ENCODE assay signal across 12 cellular contexts in genomic region chr11:96257036-96257435, GRCh38.
DNase-seq lines count a peak whose midpoint lies in the region; ATAC-seq, FAIRE-seq and TF ChIP-seq lines count a peak whose summit lies in the region.
"Had no signal": no experiment of that assay in that cellular context is flagged by ENCODE, and none has a peak within 500 bp of the region (broad histone marks: within the 10 kb centered on the region; RNA-seq: fewer than 3 reads in every experiment).

No MANE protein-coding gene starts in this region.

- intact Hi-C loops in CD8-positive, alpha-beta T cell (cut with DNase I, micrococcal nuclease), result loop anchor here (5.0 to 10.0 kb wide), 2 partner anchors 242 to 245 kb away; no protein-coding TSS in a partner anchor
- intact Hi-C loops in testis (cut with DNase I; ENCODE audit: low total_unique reads), result no loop called here

- peak overlapping the region; percentile 97 for H3K27ac Mint-ChIP-seq in CD8-positive, alpha-beta T cell
- peak overlapping the region; percentile 97 to 98 (median 98) for H3K27ac Mint-ChIP-seq in IgD-negative memory B cell
- peak overlapping the region; percentile 70 for H3K27ac Mint-ChIP-seq in astrocyte (ENCODE audit: unreplicated experiment)
- peak overlapping the region; percentile 73 for H3K27ac Mint-ChIP-seq in neural crest cell (ENCODE audit: unreplicated experiment)

- peaks cover 93% of the 10 kb centered on the region for H3K4me1 Mint-ChIP-seq in CD8-positive, alpha-beta T cell (ENCODE audit: low read depth)
- peaks cover 60 to 77% (median 66%) of the 10 kb centered on the region in 3 donors for H3K4me1 Mint-ChIP-seq in IgD-negative memory B cell
- peaks cover 69% of the 10 kb centered on the region for H3K4me1 Mint-ChIP-seq in astrocyte (ENCODE audit: low read depth, unreplicated experiment)
- peaks cover 73% of the 10 kb centered on the region for H3K4me1 Mint-ChIP-seq in neural crest cell

- no peaks in the 10 kb centered on the region for H4K20me1 ChIP-seq in astrocyte (ENCODE audit: insufficient read depth, low read length)

- TF ChIP-seq POLR2A in testis (IDR thresholded peaks at IDR 0.05), result no peak

- no peaks in the 10 kb centered on the region for H3K27me3 ChIP-seq in CD8-positive, alpha-beta T cell (ENCODE audit: insufficient read depth, low read length)
- H3K27me3 ChIP-seq in astrocyte (ENCODE audit: insufficient read depth, low read length), result no peaks in the 10 kb centered on the region
- no peaks in the 10 kb centered on the region for H3K27me3 ChIP-seq in testis

- peaks cover 90% of the 10 kb centered on the region for H3K4me1 ChIP-seq in CD8-positive, alpha-beta T cell (ENCODE audit: insufficient read depth, low read length)
- peaks cover 38% of the 10 kb centered on the region for H3K4me1 ChIP-seq in astrocyte (ENCODE audit: insufficient read depth, low read length)
- peaks cover 33% of the 10 kb centered on the region for H3K4me1 ChIP-seq in testis

- POLR2A ChIA-PET in CD8-positive, alpha-beta T cell (lab: Charles Lee), result interaction anchor here (1.3 to 1.6 kb wide), 3 partner anchors 12 to 83 kb away, joined by 3 to 4 read pairs (median 4); no protein-coding TSS in a partner anchor

- ATAC-seq in CD8-positive, alpha-beta T cell, result no peak
- ATAC-seq in GM18519 (IDR thresholded peaks at IDR 0.05; ENCODE audit: low FRiP score, unreplicated experiment) (no peak), HG02938 (IDR thresholded peaks at IDR 0.05; ENCODE audit: unreplicated experiment) (no peak)
- ATAC-seq: esophagus mucosa had no signal

- peak overlapping the region; percentile 87 for H3K27ac ChIP-seq in CD8-positive, alpha-beta T cell (ENCODE audit: low read depth, low read length)
- H3K27ac ChIP-seq in astrocyte (ENCODE audit: low read depth, low read length), result no peak overlapping the region
- H3K27ac ChIP-seq in testis, result no peak overlapping the region

- TF ChIP-seq CTCF in CD8-positive, alpha-beta T cell (IDR thresholded peaks at IDR 0.05), result no peak
- no peak for TF ChIP-seq CTCF in astrocyte (IDR thresholded peaks at IDR 0.05; ENCODE audit: insufficient read depth, low read depth, low read length)
- TF ChIP-seq CTCF in neural crest cell (conservative IDR thresholded peaks at IDR 0.05), result no peak
- no peak for TF ChIP-seq CTCF in testis (IDR thresholded peaks at IDR 0.05)

- peaks cover 88% of the 10 kb centered on the region for H3K79me2 ChIP-seq in astrocyte (ENCODE audit: insufficient read depth, low read length)

- CTCF ChIA-PET in CD8-positive, alpha-beta T cell (lab: Charles Lee), result interaction anchor here (1.1 to 5.1 kb wide), 4 partner anchors 19 to 85 kb away, joined by 3 to 36 read pairs (median 4); partner anchors contain the start of gene MAML2

- H3K4me3 ChIP-seq in CD8-positive, alpha-beta T cell (ENCODE audit: low read depth, low read length), result no peak overlapping the region
- no peak overlapping the region for H3K4me3 ChIP-seq in astrocyte (ENCODE audit: insufficient read depth, low read depth, low read length)
- H3K4me3 ChIP-seq in testis, result no peak overlapping the region

- peaks cover 4% of the 10 kb centered on the region for H3K36me3 Mint-ChIP-seq in CD8-positive, alpha-beta T cell
- H3K36me3 Mint-ChIP-seq in IgD-negative memory B cell (peaks cover under 1% of the 10 kb centered on the region), astrocyte (ENCODE audit: low read depth, unreplicated experiment) (peaks cover 6% of the 10 kb centered on the region), neural crest cell (ENCODE audit: low read depth) (peaks cover 4% of the 10 kb centered on the region)

- H2AFZ ChIP-seq in astrocyte (ENCODE audit: low read depth, low read length), result no peak overlapping the region

- H3K4me3 Mint-ChIP-seq in CD8-positive, alpha-beta T cell, result peak overlapping the region; percentile 75
- H3K4me3 Mint-ChIP-seq in IgD-negative memory B cell (peak overlapping the region in 3 of 4 donors; percentile 81 to 94 (median 85)), astrocyte (ENCODE audit: unreplicated experiment) (no peak overlapping the region), neural crest cell (peak overlapping the region; percentile 2)
- H3K4me3 Mint-ChIP-seq: nephron progenitor cell had no signal

- H3K4me2 ChIP-seq in astrocyte (ENCODE audit: low read length), result peak overlapping the region; percentile 1

- H3K27me3 Mint-ChIP-seq in CD8-positive, alpha-beta T cell (ENCODE audit: low read depth), result no peaks in the 10 kb centered on the region
- H3K27me3 Mint-ChIP-seq in IgD-negative memory B cell (peaks cover 2% of the 10 kb centered on the region), astrocyte (ENCODE audit: low read depth, unreplicated experiment) (no peaks in the 10 kb centered on the region), neural crest cell (ENCODE audit: low read depth) (no peaks in the 10 kb centered on the region)

- FAIRE-seq in astrocyte (lab: Jason Lieb, UNC), result no peak

- no peaks in the 10 kb centered on the region for H3K9me3 ChIP-seq in CD8-positive, alpha-beta T cell (ENCODE audit: low read length)
- H3K9me3 ChIP-seq in astrocyte (ENCODE audit: insufficient read depth, low read depth, low read length) (no peaks in the 10 kb centered on the region), testis (no peaks in the 10 kb centered on the region)

- no peak for DNase-seq in CD8-positive, alpha-beta T cell
- DNase-seq in astrocyte (ENCODE audit: low read depth) (no peak), neural crest cell (ENCODE audit: low read depth, low spot score) (no peak), NCI-H748 treated with DMSO at 0.1 percent for 48 hours (lab: John Stamatoyannopoulos, UW) (no peak), testis (no peak)
- DNase-seq: activated CD8-positive, alpha-beta memory T cell treated with anti-CD3 and anti-CD28 coated beads for 24 hours; NCI-H1105; nephron progenitor cell had no signal

- H3K36me3 ChIP-seq in CD8-positive, alpha-beta T cell (ENCODE audit: insufficient read depth, low read length), result no peaks in the 10 kb centered on the region
- H3K36me3 ChIP-seq in astrocyte (ENCODE audit: insufficient read depth, low read length), result no peaks in the 10 kb centered on the region
- no peaks in the 10 kb centered on the region for H3K36me3 ChIP-seq in testis (ENCODE audit: low read depth, missing control alignments)

- H3K9ac ChIP-seq in astrocyte (ENCODE audit: low read length), result no peak overlapping the region

- no peaks in the 10 kb centered on the region for H3K9me3 Mint-ChIP-seq in CD8-positive, alpha-beta T cell
- peaks cover 0 to under 1% (median 0%) of the 10 kb centered on the region in 3 donors for H3K9me3 Mint-ChIP-seq in IgD-negative memory B cell
- no peaks in the 10 kb centered on the region for H3K9me3 Mint-ChIP-seq in astrocyte (ENCODE audit: unreplicated experiment)
- H3K9me3 Mint-ChIP-seq in neural crest cell, result no peaks in the 10 kb centered on the region
- H3K9me3 Mint-ChIP-seq: nephron progenitor cell had no signal
